16 cellular contexts compared by ENCODE assay signal in genomic region chr1:8312235-8313218, GRCh38. TPM values are rescaled to one million over a fixed set of nuclear protein-coding genes. Genes with fewer than 3 reads are reported as not detected.
A peak's percentile ranks its signal among the peaks of the same experiment; 100 is the strongest.
DNase-seq lines count a peak whose midpoint lies in the region; ATAC-seq and TF ChIP-seq lines count a peak whose summit lies in the region.
"Had no signal": no experiment of that assay in that cellular context is flagged by ENCODE, and none has a peak within 500 bp of the region (broad histone marks: within the 10 kb centered on the region; RNA-seq: fewer than 3 reads in every experiment).

No MANE protein-coding gene starts in this region.

- H3K27ac ChIP-seq in right atrium auricular region (no peak overlapping the region), right lobe of liver (peak overlapping the region; percentile 47 to 83 (median 60))
- H3K27ac ChIP-seq: GM23248, PC-9 had no signal

- DNase-seq in Right ventricle myocardium superior (peak; percentile 60), right atrium auricular region (ENCODE audit: low spot score) (no peak), cerebellum (ENCODE audit: low spot score) (peak; percentile 63), right lobe of liver (peak; percentile 63 to 93 (median 89)), AG08396 (ENCODE audit: low spot score) (no peak), H4 (ENCODE audit: low spot score) (no peak), T-helper 2 cell (no peak)
- no peak for DNase-seq in activated CD8-positive, alpha-beta memory T cell treated with anti-CD3 and anti-CD28 coated beads for 24 hours
- DNase-seq: activated CD4-positive, alpha-beta T cell treated with anti-CD3 and anti-CD28 coated beads, Interleukin-2, amount 50 U/mL, for 48 hours; CD8-positive, alpha-beta T cell; central memory CD4-positive, alpha-beta T cell; effector memory CD8-positive, alpha-beta T cell; GM23248; natural killer cell; NCI-H1105 treated with DMSO at 0.1 percent for 48 hours; PC-9 had no signal

- peak; percentile 13 for TF ChIP-seq POLR2A in right lobe of liver (IDR thresholded peaks at IDR 0.05)

- 56% methylated on average over 17 of the region's 17 CpGs for WGBS in right lobe of liver (ENCODE audit: insufficient coverage, low coverage, low lambda C conversion rate, missing lambda C conversion rate)

- peak; percentile 86 for ATAC-seq in Right ventricle myocardium superior (ENCODE audit: poor library complexity)
- ATAC-seq in right lobe of liver = peak; percentile 69 to 88 (median 84)
- ATAC-seq: CD8-positive, alpha-beta T cell; effector memory CD8-positive, alpha-beta T cell; natural killer cell had no signal

- TF ChIP-seq CTCF in right atrium auricular region (IDR thresholded peaks at IDR 0.05) (no peak), right lobe of liver (IDR thresholded peaks at IDR 0.05) (peak in 1 of 4 donors; percentile 2)

- H3K4me1 ChIP-seq in right atrium auricular region (peaks cover 0 to 23% of the 10 kb centered on the region in 2 donors), right lobe of liver (peaks cover 0 to 28% (median 13%) of the 10 kb centered on the region in 4 donors)

- H3K4me3 ChIP-seq in right atrium auricular region (no peak overlapping the region), right lobe of liver (no peak overlapping the region)
- H3K4me3 ChIP-seq: GM23248, PC-9 had no signal

- intact Hi-C loops in Right ventricle myocardium superior (cut with DNase I) (loop anchor here (5.0 kb wide), 1 partner anchor 330 kb away; no protein-coding TSS in a partner anchor), right lobe of liver (cut with DNase I) (loop anchor here (5.0 to 10.0 kb wide), 3 partner anchors 48 to 285 kb away; partner anchors contain the start of gene ERRFI1 (in 1 of the 2))

- no peaks in the 10 kb centered on the region for H3K9me3 ChIP-seq in right atrium auricular region
- no peaks in the 10 kb centered on the region for H3K9me3 ChIP-seq in right lobe of liver

- H3K36me3 ChIP-seq in right atrium auricular region (no peaks in the 10 kb centered on the region), right lobe of liver (no peaks in the 10 kb centered on the region)

- H3K27me3 ChIP-seq in right atrium auricular region = no peaks in the 10 kb centered on the region
- no peaks in the 10 kb centered on the region for H3K27me3 ChIP-seq in right lobe of liver

RNA-seq across cellular contexts. Expression of gene SLC45A1, which starts 5.4 kb away (rescaled TPM):
- total RNA-seq in Right ventricle myocardium superior = 1.9 TPM
- total RNA-seq in right atrium auricular region = 1 to 10 TPM; 1.0 to 3.0 TPM
- total RNA-seq in cerebellum = 4.2 TPM
- total RNA-seq in right lobe of liver = under 1 TPM in 5 of 6 experiments, not detected in 1; 0.13 to 0.53 (median 0.25) TPM
- total RNA-seq in H4 (2014; rRNA removed; shearing (Covaris generic)) = 0.31 TPM in 1 of 2 replicates, not detected in the other

Comparison
In these comparisons a context has a peak if more than half of its experiments do, and no peak if none do; other contexts are left out.
1. DNase-seq: peak in Right ventricle myocardium superior (single experiment), cerebellum (single experiment) and right lobe of liver (3 of 3); none in right atrium auricular region (single experiment), AG08396 (single experiment), activated CD8-positive, alpha-beta memory T cell treated with anti-CD3 and anti-CD28 coated beads for 24 hours (single experiment), H4 (single experiment) and T-helper 2 cell (0 of 5).
2. H3K27ac ChIP-seq: peak in right lobe of liver (3 of 3); none in right atrium auricular region (0 of 2).